8 cellular contexts compared by ENCODE assay signal in genomic region chr1:1033009-1033587, GRCh38. TPM values are rescaled to one million over a fixed set of nuclear protein-coding genes. Genes with fewer than 3 reads are reported as not detected.
DNase-seq lines count a peak whose midpoint lies in the region; ATAC-seq and TF ChIP-seq lines count a peak whose summit lies in the region.

No MANE protein-coding gene starts in this region.

- no peaks in the 10 kb centered on the region; the same call in 1 of the 2 replicates for H3K9me3 ChIP-seq in AG04450 (ENCODE audit: control insufficient read depth, insufficient read depth, low read length)

- peak overlapping the region; percentile 25 to 78 (median 76) for H3K4me3 Mint-ChIP-seq in naive B cell
- H3K4me3 Mint-ChIP-seq in stimulated activated effector memory CD8-positive, alpha-beta T cell treated with anti-CD3 and anti-CD28 coated beads, Interleukin-12 subunit alpha, Interleukin-12 subunit beta, amount 100 ng/mL, for 72 hours, result peak overlapping the region; percentile 67

- H3K27ac Mint-ChIP-seq in naive B cell, result peak overlapping the region in 3 of 6 donors; percentile 49 to 91 (median 65)
- no peak overlapping the region for H3K27ac Mint-ChIP-seq in stimulated activated effector memory CD8-positive, alpha-beta T cell treated with anti-CD3 and anti-CD28 coated beads, Interleukin-12 subunit alpha, Interleukin-12 subunit beta, amount 100 ng/mL, for 72 hours

- DNase-seq in AG04450 (ENCODE audit: low read depth, low spot score), result peak; percentile 24
- peak; percentile 72 for DNase-seq in NCI-H748 treated with DMSO at 0.1 percent for 48 hours (lab: John Stamatoyannopoulos, UW)
- peak; percentile 68 for DNase-seq in activated T-cell treated with anti-CD3 and anti-CD28 coated beads for 1 hour (ENCODE audit: low read depth)
- DNase-seq in erythroblast (lab: John Stamatoyannopoulos, UW), result peak; percentile 83 to 84
- peak; percentile 97 for DNase-seq in naive B cell
- DNase-seq in stimulated activated effector memory CD8-positive, alpha-beta T cell treated with anti-CD3 and anti-CD28 coated beads, Interleukin-12 subunit alpha, Interleukin-12 subunit beta, amount 100 ng/mL, for 72 hours (ENCODE audit: low spot score in 2 of 2), result peak; percentile 81 to 94

- H3K27ac ChIP-seq in AG04450 (ENCODE audit: low read depth, low read length), result no peak overlapping the region

- no peak for TF ChIP-seq POLR2A in erythroblast (IDR thresholded peaks at IDR 0.05; ENCODE audit: low read length)

- CTCF ChIA-PET in AG04450 (lab: Charles Lee), result no interaction called here

- ATAC-seq in GM19023 (IDR thresholded peaks at IDR 0.05; ENCODE audit: unreplicated experiment) (peak; percentile 79), HG03280 (IDR thresholded peaks at IDR 0.05; ENCODE audit: unreplicated experiment) (peak; percentile 86), naive B cell (ENCODE audit: low read depth in 2 of 2) (peak; percentile 91)
- ATAC-seq in stimulated activated effector memory CD8-positive, alpha-beta T cell treated with anti-CD3 and anti-CD28 coated beads, Interleukin-12 subunit alpha, Interleukin-12 subunit beta, amount 100 ng/mL, for 72 hours, result peak; percentile 94

- peak; percentile 65 for TF ChIP-seq CTCF in AG04450 (IDR thresholded peaks at IDR 0.05; ENCODE audit: low read depth, low read length)

- H3K9me3 Mint-ChIP-seq in naive B cell, result no peaks in the 10 kb centered on the region
- no peaks in the 10 kb centered on the region for H3K9me3 Mint-ChIP-seq in stimulated activated effector memory CD8-positive, alpha-beta T cell treated with anti-CD3 and anti-CD28 coated beads, Interleukin-12 subunit alpha, Interleukin-12 subunit beta, amount 100 ng/mL, for 72 hours

- H3K4me1 Mint-ChIP-seq in naive B cell, result peaks cover 14 to 29% (median 19%) of the 10 kb centered on the region in 3 donors
- H3K4me1 Mint-ChIP-seq in stimulated activated effector memory CD8-positive, alpha-beta T cell treated with anti-CD3 and anti-CD28 coated beads, Interleukin-12 subunit alpha, Interleukin-12 subunit beta, amount 100 ng/mL, for 72 hours, result peaks cover 16% of the 10 kb centered on the region

- POLR2A ChIA-PET in AG04450 (lab: Yijun Ruan, JAX), result interaction anchor here (1.4 kb wide), 1 partner anchor 14 kb away, joined by 5 read pairs; no protein-coding TSS in a partner anchor

- H3K27me3 ChIP-seq in AG04450 (ENCODE audit: control insufficient read depth, insufficient read depth, low read length), result no peaks in the 10 kb centered on the region

- no peaks in the 10 kb centered on the region for H3K36me3 Mint-ChIP-seq in naive B cell
- peaks cover 5% of the 10 kb centered on the region for H3K36me3 Mint-ChIP-seq in stimulated activated effector memory CD8-positive, alpha-beta T cell treated with anti-CD3 and anti-CD28 coated beads, Interleukin-12 subunit alpha, Interleukin-12 subunit beta, amount 100 ng/mL, for 72 hours

- peak overlapping the region; percentile 25; the same call in 1 of the 2 replicates for H3K4me3 ChIP-seq in AG04450 (ENCODE audit: low read depth, low read length)

- peaks cover 4 to 40% (median 22%) of the 10 kb centered on the region in 3 donors for H3K27me3 Mint-ChIP-seq in naive B cell

RNA-seq across cellular contexts. Expression of gene AGRN, which starts 13.2 kb away (rescaled TPM):
- 28.3 and 37.4 TPM in 2 replicates for polyA plus RNA-seq in AG04450 (2011; rRNA removed)
- 21.9 and 22.5 TPM in 2 replicates for polyA minus RNA-seq in AG04450 (2011; rRNA and poly(A)+ RNA removed)
- under 1 TPM in 2 of 6 donors, not detected in 4; 0.04 to 0.52 TPM for polyA plus RNA-seq in naive B cell (ENCODE audit: low read depth in 6 of 6)

RNA-seq across cellular contexts. Expression of gene ISG15, which starts 19.8 kb away (rescaled TPM):
- polyA plus RNA-seq in AG04450 (2011; rRNA removed) (22.4 and 36.0 TPM in 2 replicates), naive B cell (ENCODE audit: low read depth in 6 of 6) (100 to 1,000 TPM in 4 of 6 donors, 10 to 100 TPM in 2; 55.1 to 183 (median 124) TPM)
- 3.3 and 4.9 TPM in 2 replicates for polyA minus RNA-seq in AG04450 (2011; rRNA and poly(A)+ RNA removed)

RNA-seq across cellular contexts. Expression of gene HES4, which starts 33.2 kb away (rescaled TPM):
- 0.68 and 0.76 TPM in 2 replicates for polyA plus RNA-seq in AG04450 (2011; rRNA removed)
- 0.51 and 0.74 TPM in 2 replicates for polyA minus RNA-seq in AG04450 (2011; rRNA and poly(A)+ RNA removed)
- polyA plus RNA-seq in naive B cell (ENCODE audit: low read depth in 6 of 6), result under 1 TPM in 2 of 6 donors, not detected in 4; 0.45 to 0.64 TPM

RNA-seq across cellular contexts. Expression of gene RNF223, which starts 41.0 kb away (rescaled TPM):
- polyA plus RNA-seq in AG04450 (2011; rRNA removed), result not detected in 2 replicates
- polyA minus RNA-seq in AG04450 (2011; rRNA and poly(A)+ RNA removed), result not detected in 2 replicates
- not detected for polyA plus RNA-seq in naive B cell (ENCODE audit: low read depth in 6 of 6)

RNA-seq across cellular contexts. Expression of gene PERM1, which starts 51.2 kb away (rescaled TPM):
- not detected in 2 replicates for polyA plus RNA-seq in AG04450 (2011; rRNA removed)
- 0.37 TPM in 1 of 2 replicates, not detected in the other for polyA minus RNA-seq in AG04450 (2011; rRNA and poly(A)+ RNA removed)
- not detected for polyA plus RNA-seq in naive B cell (ENCODE audit: low read depth in 6 of 6)

Comparison
In these comparisons a context has a peak if more than half of its experiments do, and no peak if none do; other contexts are left out.
1. DNase-seq: peak in every context shown above with its lines; median percentile 97 in naive B cell; 88 in stimulated activated effector memory CD8-positive, alpha-beta T cell treated with anti-CD3 and anti-CD28 coated beads, Interleukin-12 subunit alpha, Interleukin-12 subunit beta, amount 100 ng/mL, for 72 hours; 84 in erythroblast; 72 in NCI-H748 treated with DMSO at 0.1 percent for 48 hours; 68 in activated T-cell treated with anti-CD3 and anti-CD28 coated beads for 1 hour; 24 in AG04450.
2. RNA of gene AGRN, which starts 13.2 kb away (polyA plus RNA-seq): 28.3 to 37.4 TPM in AG04450; 0.04 to 0.52 TPM in naive B cell; every median in the first group is over 10 times any median in the second.
3. Peak in every context shown above with its lines, with median percentiles within 50 percentile points of each other: ATAC-seq.